Comparison of ENCODE assay signal across 1 cellular context in genomic region chrX:71214604-71215334, GRCh38.
TF ChIP-seq lines count a peak whose summit lies in the region.

No MANE protein-coding gene starts in this region.

TF ChIP-seq in HepG2, 621 proteins besides CTCF, POLR2A, EP300 and RAD21 (continued from another document and continues in another):
- TF ChIP-seq, protein P1, sequence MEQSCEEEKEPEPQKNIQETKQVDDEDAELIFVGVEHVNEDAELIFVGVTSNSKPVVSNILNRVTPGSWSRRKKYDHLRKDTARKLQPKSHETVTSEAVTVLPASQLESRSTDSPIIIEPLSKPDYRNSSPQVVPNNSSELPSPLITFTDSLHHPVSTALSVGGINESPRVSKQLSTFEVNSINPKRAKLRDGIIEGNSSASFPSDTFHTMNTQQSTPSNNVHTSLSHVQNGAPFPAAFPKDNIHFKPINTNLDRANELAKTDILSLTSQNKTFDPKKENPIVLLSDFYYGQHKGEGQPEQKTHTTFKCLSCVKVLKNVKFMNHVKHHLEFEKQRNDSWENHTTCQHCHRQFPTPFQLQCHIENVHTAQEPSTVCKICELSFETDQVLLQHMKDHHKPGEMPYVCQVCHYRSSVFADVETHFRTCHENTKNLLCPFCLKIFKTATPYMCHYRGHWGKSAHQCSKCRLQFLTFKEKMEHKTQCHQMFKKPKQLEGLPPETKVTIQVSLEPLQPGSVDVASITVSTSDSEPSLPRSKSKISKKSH (CRISPR knock-in tag; IDR thresholded peaks at IDR 0.05; ENCODE audit: borderline replicate concordance), result no peak
- no peak for TF ChIP-seq ATF4 (CRISPR knock-in tag; IDR thresholded peaks at IDR 0.05)
- TF ChIP-seq ZBTB34 (CRISPR knock-in tag; IDR thresholded peaks at IDR 0.05), result no peak; the same call in 1 of the 2 replicates
- TF ChIP-seq ZNF121 (CRISPR knock-in tag; IDR thresholded peaks at IDR 0.05), result peak; percentile 91
- TF ChIP-seq FOXJ3 (CRISPR knock-in tag; IDR thresholded peaks at IDR 0.05; ENCODE audit: borderline replicate concordance), result 0 out of 2 replicates have a peak, but pooled peaks have one; percentile 36
- no peak for TF ChIP-seq ZNF766 (CRISPR knock-in tag; IDR thresholded peaks at IDR 0.05; ENCODE audit: borderline replicate concordance)
- TF ChIP-seq ZSCAN12 (CRISPR knock-in tag; IDR thresholded peaks at IDR 0.05), result no peak
- TF ChIP-seq MED13 (CRISPR knock-in tag; IDR thresholded peaks at IDR 0.05), result peak; percentile 74; the same call in 1 of the 2 replicates
- no peak for TF ChIP-seq EED (CRISPR knock-in tag; IDR thresholded peaks at IDR 0.05)
- no peak for TF ChIP-seq ZNF331 (CRISPR knock-in tag; IDR thresholded peaks at IDR 0.05)
- TF ChIP-seq, protein P2, sequence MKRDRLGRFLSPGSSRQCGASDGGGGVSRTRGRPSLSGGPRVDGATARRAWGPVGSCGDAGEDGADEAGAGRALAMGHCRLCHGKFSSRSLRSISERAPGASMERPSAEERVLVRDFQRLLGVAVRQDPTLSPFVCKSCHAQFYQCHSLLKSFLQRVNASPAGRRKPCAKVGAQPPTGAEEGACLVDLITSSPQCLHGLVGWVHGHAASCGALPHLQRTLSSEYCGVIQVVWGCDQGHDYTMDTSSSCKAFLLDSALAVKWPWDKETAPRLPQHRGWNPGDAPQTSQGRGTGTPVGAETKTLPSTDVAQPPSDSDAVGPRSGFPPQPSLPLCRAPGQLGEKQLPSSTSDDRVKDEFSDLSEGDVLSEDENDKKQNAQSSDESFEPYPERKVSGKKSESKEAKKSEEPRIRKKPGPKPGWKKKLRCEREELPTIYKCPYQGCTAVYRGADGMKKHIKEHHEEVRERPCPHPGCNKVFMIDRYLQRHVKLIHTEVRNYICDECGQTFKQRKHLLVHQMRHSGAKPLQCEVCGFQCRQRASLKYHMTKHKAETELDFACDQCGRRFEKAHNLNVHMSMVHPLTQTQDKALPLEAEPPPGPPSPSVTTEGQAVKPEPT (CRISPR knock-in tag; IDR thresholded peaks at IDR 0.05; ENCODE audit: low read depth), result no peak
- no peak for TF ChIP-seq NFE2 (CRISPR knock-in tag; IDR thresholded peaks at IDR 0.05)
- no peak for TF ChIP-seq ZNF234 (CRISPR knock-in tag; conservative IDR thresholded peaks at IDR 0.05)
- TF ChIP-seq ZNF3 (CRISPR knock-in tag; IDR thresholded peaks at IDR 0.05), result no peak
- TF ChIP-seq SRY (CRISPR knock-in tag; IDR thresholded peaks at IDR 0.05), result 0 out of 2 replicates have a peak, but pooled peaks have one; percentile 20
- no peak; the same call in 1 of the 2 replicates for TF ChIP-seq ISL2 (CRISPR knock-in tag; IDR thresholded peaks at IDR 0.05)
- no peak for TF ChIP-seq PBX3 (CRISPR knock-in tag; IDR thresholded peaks at IDR 0.05; ENCODE audit: borderline replicate concordance)
- TF ChIP-seq, protein P3, sequence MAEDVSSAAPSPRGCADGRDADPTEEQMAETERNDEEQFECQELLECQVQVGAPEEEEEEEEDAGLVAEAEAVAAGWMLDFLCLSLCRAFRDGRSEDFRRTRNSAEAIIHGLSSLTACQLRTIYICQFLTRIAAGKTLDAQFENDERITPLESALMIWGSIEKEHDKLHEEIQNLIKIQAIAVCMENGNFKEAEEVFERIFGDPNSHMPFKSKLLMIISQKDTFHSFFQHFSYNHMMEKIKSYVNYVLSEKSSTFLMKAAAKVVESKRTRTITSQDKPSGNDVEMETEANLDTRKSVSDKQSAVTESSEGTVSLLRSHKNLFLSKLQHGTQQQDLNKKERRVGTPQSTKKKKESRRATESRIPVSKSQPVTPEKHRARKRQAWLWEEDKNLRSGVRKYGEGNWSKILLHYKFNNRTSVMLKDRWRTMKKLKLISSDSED (CRISPR knock-in tag; IDR thresholded peaks at IDR 0.05), result no peak
- no peak for TF ChIP-seq ATRX (CRISPR knock-in tag; IDR thresholded peaks at IDR 0.05; ENCODE audit: borderline replicate concordance)
- TF ChIP-seq, protein P4, sequence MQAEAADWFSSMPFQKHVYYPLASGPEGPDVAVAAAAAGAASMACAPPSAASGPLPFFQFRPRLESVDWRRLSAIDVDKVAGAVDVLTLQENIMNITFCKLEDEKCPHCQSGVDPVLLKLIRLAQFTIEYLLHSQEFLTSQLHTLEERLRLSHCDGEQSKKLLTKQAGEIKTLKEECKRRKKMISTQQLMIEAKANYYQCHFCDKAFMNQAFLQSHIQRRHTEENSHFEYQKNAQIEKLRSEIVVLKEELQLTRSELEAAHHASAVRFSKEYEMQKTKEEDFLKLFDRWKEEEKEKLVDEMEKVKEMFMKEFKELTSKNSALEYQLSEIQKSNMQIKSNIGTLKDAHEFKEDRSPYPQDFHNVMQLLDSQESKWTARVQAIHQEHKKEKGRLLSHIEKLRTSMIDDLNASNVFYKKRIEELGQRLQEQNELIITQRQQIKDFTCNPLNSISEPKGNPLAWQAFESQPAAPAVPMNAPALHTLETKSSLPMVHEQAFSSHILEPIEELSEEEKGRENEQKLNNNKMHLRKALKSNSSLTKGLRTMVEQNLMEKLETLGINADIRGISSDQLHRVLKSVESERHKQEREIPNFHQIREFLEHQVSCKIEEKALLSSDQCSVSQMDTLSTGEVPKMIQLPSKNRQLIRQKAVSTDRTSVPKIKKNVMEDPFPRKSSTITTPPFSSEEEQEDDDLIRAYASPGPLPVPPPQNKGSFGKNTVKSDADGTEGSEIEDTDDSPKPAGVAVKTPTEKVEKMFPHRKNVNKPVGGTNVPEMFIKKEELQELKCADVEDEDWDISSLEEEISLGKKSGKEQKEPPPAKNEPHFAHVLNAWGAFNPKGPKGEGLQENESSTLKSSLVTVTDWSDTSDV (CRISPR knock-in tag; IDR thresholded peaks at IDR 0.05), result no peak
- no peak for TF ChIP-seq NONO (IDR thresholded peaks at IDR 0.05)
- 0 out of 2 replicates have a peak, but pooled peaks have one; percentile 7 for TF ChIP-seq NONO (CRISPR knock-in tag; conservative IDR thresholded peaks at IDR 0.05)
- no peak for TF ChIP-seq ZNF773 (CRISPR knock-in tag; IDR thresholded peaks at IDR 0.05; ENCODE audit: borderline replicate concordance)
- no peak for TF ChIP-seq KAT8 (CRISPR knock-in tag; IDR thresholded peaks at IDR 0.05)
- no peak for TF ChIP-seq YEATS4 (CRISPR knock-in tag; IDR thresholded peaks at IDR 0.05; ENCODE audit: borderline replicate concordance)
- no peak for TF ChIP-seq ZNF235 (CRISPR knock-in tag; IDR thresholded peaks at IDR 0.05; ENCODE audit: borderline replicate concordance)
- TF ChIP-seq ZNF570 (CRISPR knock-in tag; IDR thresholded peaks at IDR 0.05; ENCODE audit: borderline replicate concordance), result no peak
- TF ChIP-seq RFXAP (CRISPR knock-in tag; IDR thresholded peaks at IDR 0.05; ENCODE audit: borderline replicate concordance), result no peak
- TF ChIP-seq ZNF687 (CRISPR knock-in tag; IDR thresholded peaks at IDR 0.05), result peak; percentile 81
- no peak for TF ChIP-seq WIZ (CRISPR knock-in tag; IDR thresholded peaks at IDR 0.05)
- TF ChIP-seq ZNF639 (CRISPR knock-in tag; conservative IDR thresholded peaks at IDR 0.05), result no peak
- TF ChIP-seq HNF4G (IDR thresholded peaks at IDR 0.05; ENCODE audit: borderline replicate concordance, low read depth, low read length), result no peak
- TF ChIP-seq HNF4G (CRISPR knock-in tag; IDR thresholded peaks at IDR 0.05; ENCODE audit: borderline replicate concordance, low read depth), result no peak
- TF ChIP-seq ZNF333 (CRISPR knock-in tag; IDR thresholded peaks at IDR 0.05; ENCODE audit: borderline replicate concordance), result no peak
- 0 out of 2 replicates have a peak, but pooled peaks have one; percentile 6 for TF ChIP-seq ZNF598 (CRISPR knock-in tag; IDR thresholded peaks at IDR 0.05; ENCODE audit: borderline replicate concordance)
- TF ChIP-seq NR3C1 (CRISPR knock-in tag; IDR thresholded peaks at IDR 0.05), result no peak
- no peak for TF ChIP-seq SMYD3 (CRISPR knock-in tag; IDR thresholded peaks at IDR 0.05)
- TF ChIP-seq NFYB (CRISPR knock-in tag; IDR thresholded peaks at IDR 0.05), result peak; percentile 51; the same call in 1 of the 2 replicates
- no peak for TF ChIP-seq HNRNPLL (IDR thresholded peaks at IDR 0.05; ENCODE audit: low read depth, low read length, poor library complexity, severe bottlenecking)
- peak; percentile 72 for TF ChIP-seq TBX2 (CRISPR knock-in tag; IDR thresholded peaks at IDR 0.05; ENCODE audit: borderline replicate concordance)
- TF ChIP-seq, protein P5, sequence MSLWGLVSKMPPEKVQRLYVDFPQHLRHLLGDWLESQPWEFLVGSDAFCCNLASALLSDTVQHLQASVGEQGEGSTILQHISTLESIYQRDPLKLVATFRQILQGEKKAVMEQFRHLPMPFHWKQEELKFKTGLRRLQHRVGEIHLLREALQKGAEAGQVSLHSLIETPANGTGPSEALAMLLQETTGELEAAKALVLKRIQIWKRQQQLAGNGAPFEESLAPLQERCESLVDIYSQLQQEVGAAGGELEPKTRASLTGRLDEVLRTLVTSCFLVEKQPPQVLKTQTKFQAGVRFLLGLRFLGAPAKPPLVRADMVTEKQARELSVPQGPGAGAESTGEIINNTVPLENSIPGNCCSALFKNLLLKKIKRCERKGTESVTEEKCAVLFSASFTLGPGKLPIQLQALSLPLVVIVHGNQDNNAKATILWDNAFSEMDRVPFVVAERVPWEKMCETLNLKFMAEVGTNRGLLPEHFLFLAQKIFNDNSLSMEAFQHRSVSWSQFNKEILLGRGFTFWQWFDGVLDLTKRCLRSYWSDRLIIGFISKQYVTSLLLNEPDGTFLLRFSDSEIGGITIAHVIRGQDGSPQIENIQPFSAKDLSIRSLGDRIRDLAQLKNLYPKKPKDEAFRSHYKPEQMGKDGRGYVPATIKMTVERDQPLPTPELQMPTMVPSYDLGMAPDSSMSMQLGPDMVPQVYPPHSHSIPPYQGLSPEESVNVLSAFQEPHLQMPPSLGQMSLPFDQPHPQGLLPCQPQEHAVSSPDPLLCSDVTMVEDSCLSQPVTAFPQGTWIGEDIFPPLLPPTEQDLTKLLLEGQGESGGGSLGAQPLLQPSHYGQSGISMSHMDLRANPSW (CRISPR knock-in tag; IDR thresholded peaks at IDR 0.05; ENCODE audit: borderline replicate concordance), result no peak
- no peak for TF ChIP-seq HNRNPUL1 (IDR thresholded peaks at IDR 0.05; ENCODE audit: low read depth, low read length)
- peak; percentile 33; the same call in 1 of the 2 replicates for TF ChIP-seq NAIF1 (CRISPR knock-in tag; IDR thresholded peaks at IDR 0.05; ENCODE audit: borderline replicate concordance)
- TF ChIP-seq ZNF569 (CRISPR knock-in tag; IDR thresholded peaks at IDR 0.05; ENCODE audit: borderline replicate concordance), result no peak
